In genomic region chr6:126054258-126054702, GRCh38 we compare ENCODE assay signal across 1 cellular context.
TF ChIP-seq lines count a peak whose summit lies in the region.

No MANE protein-coding gene starts in this region.

TF ChIP-seq in K562, 482 proteins besides CTCF, POLR2A, EP300 and RAD21 (continued from another document and continues in another):
- TF ChIP-seq CLOCK (CRISPR knock-in tag; IDR thresholded peaks at IDR 0.05; ENCODE audit: borderline replicate concordance) = 0 out of 2 replicates have a peak, but pooled peaks have one; percentile 51
- peak; percentile 20; the same call in 1 of the 2 replicates for TF ChIP-seq SMAD4 (CRISPR knock-in tag; conservative IDR thresholded peaks at IDR 0.05)
- no peak for TF ChIP-seq ZNF175 (CRISPR knock-in tag; IDR thresholded peaks at IDR 0.05; ENCODE audit: low read depth)
- peak; percentile 78 for TF ChIP-seq PYGO2 (tag; IDR thresholded peaks at IDR 0.05)
- TF ChIP-seq TCF7 (IDR thresholded peaks at IDR 0.05; ENCODE audit: borderline replicate concordance) = no peak
- no peak for TF ChIP-seq GTF2A2 (tag; IDR thresholded peaks at IDR 0.05)
- no peak for TF ChIP-seq RBM25 (IDR thresholded peaks at IDR 0.05; ENCODE audit: low read depth, low read length, severe bottlenecking)
- no peak for TF ChIP-seq AFF4 (CRISPR knock-in tag; IDR thresholded peaks at IDR 0.05)
- no peak for TF ChIP-seq SIN3B (IDR thresholded peaks at IDR 0.05; ENCODE audit: low read depth)
- no peak for TF ChIP-seq ZNF280A (IDR thresholded peaks at IDR 0.05; ENCODE audit: low read depth, partially characterized antibody)
- TF ChIP-seq KHSRP (IDR thresholded peaks at IDR 0.05) = no peak
- TF ChIP-seq MCM2 (IDR thresholded peaks at IDR 0.05; ENCODE audit: low read depth) = no peak
- peak; percentile 26; the same call in 1 of the 2 replicates for TF ChIP-seq NCOA1 (IDR thresholded peaks at IDR 0.05; ENCODE audit: low read depth)
- TF ChIP-seq FOSL1 (tag; conservative IDR thresholded peaks at IDR 0.05) = peak; percentile 88
- peak; percentile 96 for TF ChIP-seq PKNOX1 (IDR thresholded peaks at IDR 0.05)
- TF ChIP-seq GATA2 (CRISPR knock-in tag; IDR thresholded peaks at IDR 0.05) = peak; percentile 82; the same call in 1 of the 2 replicates
- TF ChIP-seq ILK (tag; IDR thresholded peaks at IDR 0.05; ENCODE audit: borderline replicate concordance, low read depth) = no peak
- TF ChIP-seq ZNF282 (CRISPR knock-in tag; IDR thresholded peaks at IDR 0.05) = no peak
- TF ChIP-seq MITF (IDR thresholded peaks at IDR 0.05) = peak; percentile 95
- TF ChIP-seq ZNF644 (tag; IDR thresholded peaks at IDR 0.05; ENCODE audit: low read depth) = no peak
- TF ChIP-seq ZNF318 (IDR thresholded peaks at IDR 0.05; ENCODE audit: borderline replicate concordance in 1 of 2, low read depth in 1 of 2) = no peak
- no peak for TF ChIP-seq EZH2 (IDR thresholded peaks at IDR 0.05; ENCODE audit: borderline replicate concordance, low read depth, low read length)
- TF ChIP-seq CREB3 (tag; conservative IDR thresholded peaks at IDR 0.05; ENCODE audit: low read depth) = no peak
- no peak for TF ChIP-seq MED1 (CRISPR knock-in tag; IDR thresholded peaks at IDR 0.05; ENCODE audit: borderline replicate concordance)
- TF ChIP-seq ARHGAP35 (IDR thresholded peaks at IDR 0.05; ENCODE audit: partially characterized antibody) = no peak
- no peak for TF ChIP-seq ZBTB8A (IDR thresholded peaks at IDR 0.05; ENCODE audit: partially characterized antibody)
- TF ChIP-seq ZNF431 (CRISPR knock-in tag; IDR thresholded peaks at IDR 0.05) = no peak
- peak in 1 of 2 experiments; percentile 94; a peak in 2 of 4 replicates for TF ChIP-seq RCOR1 (IDR thresholded peaks at IDR 0.05; ENCODE audit: borderline replicate concordance in 1 of 2, low read depth in 2 of 2, low read length in 2 of 2)
- peak; percentile 5 for TF ChIP-seq FOS (IDR thresholded peaks at IDR 0.05; ENCODE audit: extremely low read depth, insufficient read length)
- peak; percentile 85 for TF ChIP-seq SMAD3 (CRISPR knock-in tag; conservative IDR thresholded peaks at IDR 0.05)
- TF ChIP-seq ZNF408 (CRISPR knock-in tag; IDR thresholded peaks at IDR 0.05; ENCODE audit: low read depth) = no peak
- TF ChIP-seq NFE2 (IDR thresholded peaks at IDR 0.05; ENCODE audit: low read depth) = peak; percentile 75
- peak in 1 of 2 experiments; percentile 47; a peak in 1 of 4 replicates for TF ChIP-seq NRF1 (conservative IDR thresholded peaks at IDR 0.05 in 1 of 2, IDR thresholded peaks at IDR 0.05 in 1 of 2)
- peak; percentile 56; the same call in 1 of the 2 replicates for TF ChIP-seq CREB3L1 (IDR thresholded peaks at IDR 0.05; ENCODE audit: borderline replicate concordance, low read depth)
- no peak for TF ChIP-seq HMG20B (CRISPR knock-in tag; IDR thresholded peaks at IDR 0.05)
- TF ChIP-seq MAFG (tag; conservative IDR thresholded peaks at IDR 0.05) = 0 out of 2 replicates have a peak, but pooled peaks have one; percentile 14
